ENCODE assay signal across 11 cellular contexts in genomic region chr17:14061666-14062560, GRCh38. TPM values are rescaled to one million over a fixed set of nuclear protein-coding genes. Genes with fewer than 3 reads are reported as not detected.
DNase-seq lines count a peak whose midpoint lies in the region; ATAC-seq and TF ChIP-seq lines count a peak whose summit lies in the region.
"Had no signal": no experiment of that assay in that cellular context is flagged by ENCODE, and none has a peak within 500 bp of the region (broad histone marks: within the 10 kb centered on the region; RNA-seq: fewer than 3 reads in every experiment).

No MANE protein-coding gene starts in this region.

- H3K4me1 ChIP-seq in RWPE2 (ENCODE audit: insufficient read depth, poor library complexity, severe bottlenecking), result peaks cover 5% of the 10 kb centered on the region

- H3K9me3 ChIP-seq in RWPE2 (ENCODE audit: severe bottlenecking), result no peaks in the 10 kb centered on the region

- H3K4me1 Mint-ChIP-seq in osteocyte (ENCODE audit: unreplicated experiment), result peaks cover 12% of the 10 kb centered on the region
- H3K4me1 Mint-ChIP-seq in activated T-helper 17 cell treated with anti-CD3 and anti-CD28 coated beads, Interleukin-2, amount 50 U/mL, for 72 hours, result peaks cover 5% of the 10 kb centered on the region

- H3K9me3 Mint-ChIP-seq in osteocyte (ENCODE audit: unreplicated experiment), result peaks cover 7% of the 10 kb centered on the region
- no peaks in the 10 kb centered on the region for H3K9me3 Mint-ChIP-seq in activated T-helper 17 cell treated with anti-CD3 and anti-CD28 coated beads, Interleukin-2, amount 50 U/mL, for 72 hours

- DNase-seq in ELR (ENCODE audit: low read depth) (peak; percentile 90), RWPE2 (ENCODE audit: low spot score) (no peak), fibroblast of mammary gland (ENCODE audit: low read depth) (peak; percentile 80), osteocyte (ENCODE audit: extremely low spot score, unreplicated experiment) (no peak), middle frontal gyrus (ENCODE audit: extremely low spot score, low spot score) (no peak)
- DNase-seq: activated CD8-positive, alpha-beta memory T cell treated with anti-CD3 and anti-CD28 coated beads for 24 hours; DMS153; MM.1S had no signal

- H3K36me3 ChIP-seq in RWPE2 (ENCODE audit: low read depth), result peaks cover 10% of the 10 kb centered on the region

- no peak overlapping the region for H3K27ac ChIP-seq in RWPE2 (ENCODE audit: poor library complexity, severe bottlenecking)

- H3K4me3 Mint-ChIP-seq in osteocyte (ENCODE audit: unreplicated experiment), result no peak overlapping the region
- no peak overlapping the region for H3K4me3 Mint-ChIP-seq in activated T-helper 17 cell treated with anti-CD3 and anti-CD28 coated beads, Interleukin-2, amount 50 U/mL, for 72 hours

- TF ChIP-seq CTCF in RWPE2 (IDR thresholded peaks at IDR 0.05; ENCODE audit: poor library complexity, severe bottlenecking) (no peak), fibroblast of mammary gland (conservative IDR thresholded peaks at IDR 0.05; ENCODE audit: control insufficient read depth, insufficient read depth, low read depth, low read length) (peak; percentile 19), osteocyte (IDR thresholded peaks at IDR 0.05) (no peak)

- H3K27me3 ChIP-seq in RWPE2 (ENCODE audit: insufficient read depth, poor library complexity, severe bottlenecking), result no peaks in the 10 kb centered on the region

- H3K27ac Mint-ChIP-seq in osteocyte (ENCODE audit: unreplicated experiment), result peak overlapping the region; percentile 51
- no peak overlapping the region for H3K27ac Mint-ChIP-seq in activated T-helper 17 cell treated with anti-CD3 and anti-CD28 coated beads, Interleukin-2, amount 50 U/mL, for 72 hours

- peaks cover 12% of the 10 kb centered on the region for H3K36me3 Mint-ChIP-seq in osteocyte (ENCODE audit: unreplicated experiment)
- H3K36me3 Mint-ChIP-seq in activated T-helper 17 cell treated with anti-CD3 and anti-CD28 coated beads, Interleukin-2, amount 50 U/mL, for 72 hours (ENCODE audit: low read depth), result peaks cover 55% of the 10 kb centered on the region

- H3K4me3 ChIP-seq in RWPE2 (ENCODE audit: severe bottlenecking), result no peak overlapping the region
- H3K4me3 ChIP-seq in fibroblast of mammary gland (ENCODE audit: control insufficient read depth, low read depth, low read length), result no peak overlapping the region

- H3K27me3 Mint-ChIP-seq in osteocyte (ENCODE audit: unreplicated experiment), result no peaks in the 10 kb centered on the region
- no peaks in the 10 kb centered on the region for H3K27me3 Mint-ChIP-seq in activated T-helper 17 cell treated with anti-CD3 and anti-CD28 coated beads, Interleukin-2, amount 50 U/mL, for 72 hours

- ATAC-seq in RWPE2 (ENCODE audit: low read depth), result peak; percentile 74
- ATAC-seq in GM18861 (IDR thresholded peaks at IDR 0.05; ENCODE audit: unreplicated experiment), result no peak
- ATAC-seq in HG03139 (IDR thresholded peaks at IDR 0.05; ENCODE audit: unreplicated experiment), result no peak
- ATAC-seq in activated T-helper 17 cell treated with anti-CD3 and anti-CD28 coated beads, Interleukin-2, amount 50 U/mL, for 72 hours (replicated peaks), result no peak

RNA-seq across cellular contexts. Expression of gene COX10, which starts 7.4 kb away (rescaled TPM):
- total RNA-seq in osteocyte, result 15.3 and 15.6 TPM in 2 replicates
- 10 to 100 TPM; 16.0 to 30.1 TPM for total RNA-seq in activated T-helper 17 cell treated with anti-CD3 and anti-CD28 coated beads, Interleukin-2, amount 50 U/mL, for 72 hours

Comparison
In these comparisons a context has a peak if more than half of its experiments do, and no peak if none do; other contexts are left out.
1. DNase-seq: peak in ELR (single experiment) and fibroblast of mammary gland (single experiment); none in RWPE2 (single experiment), osteocyte (single experiment) and middle frontal gyrus (single experiment).